In the genomic region with DNA sequence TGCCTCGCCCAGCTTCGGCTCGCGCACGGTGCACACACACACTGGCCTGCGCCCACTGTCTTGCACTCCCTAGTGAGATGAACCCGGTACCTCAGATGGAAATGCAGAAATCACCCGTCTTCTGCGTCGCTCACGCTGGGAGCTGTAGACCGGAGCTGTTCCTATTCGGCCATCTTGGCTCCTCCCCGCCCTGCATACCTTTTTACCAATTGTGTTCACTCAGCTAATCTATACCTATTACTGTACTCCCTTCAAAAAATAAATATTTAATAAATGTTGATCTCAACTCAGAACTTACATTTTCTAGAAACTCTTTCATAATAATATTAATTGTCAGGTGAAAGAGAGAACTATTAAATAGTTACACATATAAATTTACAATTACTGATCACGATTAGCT, we compare ENCODE assay signal across 3 cellular contexts. TPM values are rescaled to one million over a fixed set of nuclear protein-coding genes. Genes with fewer than 3 reads are reported as not detected.
"Had no signal": no experiment of that assay in that cellular context is flagged by ENCODE, and none has a peak within 500 bp of the region (broad histone marks: within the 10 kb centered on the region; RNA-seq: fewer than 3 reads in every experiment).

No MANE protein-coding gene starts in this region.

RNA-seq across cellular contexts. Expression of gene DCDC1, which starts 48.0 kb away (rescaled TPM):
- total RNA-seq: GM23248, HT-29 had no signal
- polyA plus RNA-seq: GM23248, IgD-negative memory B cell had no signal
